8 cellular contexts compared by ENCODE assay signal in the genomic region with DNA sequence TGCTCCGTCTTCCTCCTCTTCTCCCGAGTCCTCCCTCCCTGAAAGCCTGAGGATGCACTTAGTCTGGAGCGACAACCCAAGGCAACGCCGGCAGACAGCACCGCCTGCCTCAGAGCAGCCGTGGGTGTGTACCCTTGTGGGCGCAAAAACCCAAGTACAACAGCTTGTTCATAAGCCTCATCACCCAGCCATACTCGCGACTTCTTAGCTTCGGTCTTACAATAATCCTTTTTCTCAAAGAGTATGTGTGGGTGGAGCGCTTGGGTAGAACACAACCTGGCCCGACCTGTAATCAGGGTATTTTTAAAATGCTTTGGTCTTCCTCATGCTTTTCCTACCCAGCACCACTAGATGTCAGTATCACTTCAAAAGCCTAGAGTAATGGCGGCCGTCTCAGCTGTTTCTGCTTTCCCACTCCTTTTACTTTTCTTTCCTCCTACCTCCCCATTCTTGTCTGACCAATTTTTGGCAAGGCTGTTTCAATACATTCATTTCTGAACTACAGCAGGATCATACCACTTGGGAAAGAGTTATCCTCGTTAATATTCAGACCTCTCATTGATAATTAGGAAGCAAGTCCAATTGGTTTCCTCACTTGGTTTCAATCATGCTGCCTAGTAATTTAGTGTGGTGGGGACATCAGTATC.
DNase-seq lines count a peak whose midpoint lies in the region; ATAC-seq lines count a peak whose summit lies in the region.

No MANE protein-coding gene starts in this region.

- peak; percentile 75 for DNase-seq in DMS 273 (lab: John Stamatoyannopoulos, UW; ENCODE audit: unreplicated experiment)
- DNase-seq in DMS 273 treated with DMSO at 0.1 percent for 48 hours (lab: John Stamatoyannopoulos, UW), result no peak
- DNase-seq in NCI-H1105 treated with DMSO at 0.1 percent for 48 hours (lab: John Stamatoyannopoulos, UW), result peak; percentile 77
- peak; percentile 84 for DNase-seq in SW480 (ENCODE audit: low spot score)
- DNase-seq in astrocyte of the hippocampus (ENCODE audit: low read depth, low spot score), result peak; percentile 82
- peak; percentile 11 to 79 for DNase-seq in hippocampal formation (lab: John Stamatoyannopoulos, UW)
- peak; percentile 72 for DNase-seq in retina

- peak; percentile 91 for ATAC-seq in HG02840 (IDR thresholded peaks at IDR 0.05; ENCODE audit: low FRiP score, unreplicated experiment)
